20 cellular contexts compared by ENCODE assay signal in genomic region chr6:79609225-79609595, GRCh38. TPM values are rescaled to one million over a fixed set of nuclear protein-coding genes. Genes with fewer than 3 reads are reported as not detected.
A peak's percentile ranks its signal among the peaks of the same experiment; 100 is the strongest.
DNase-seq lines count a peak whose midpoint lies in the region; ATAC-seq, FAIRE-seq and TF ChIP-seq lines count a peak whose summit lies in the region.
"Had no signal": no experiment of that assay in that cellular context is flagged by ENCODE, and none has a peak within 500 bp of the region (broad histone marks: within the 10 kb centered on the region; RNA-seq: fewer than 3 reads in every experiment).

No MANE protein-coding gene starts in this region.

- peaks cover 4% of the 10 kb centered on the region for H3K9me3 Mint-ChIP-seq in progenitor cell of endocrine pancreas (ENCODE audit: low read depth)

- peak overlapping the region; percentile 3 for H3K4me3 Mint-ChIP-seq in progenitor cell of endocrine pancreas (ENCODE audit: low read depth)
- H3K4me3 Mint-ChIP-seq: B cell had no signal

- ATAC-seq in A549 = no peak
- ATAC-seq in Panc1 = no peak
- ATAC-seq in HG03521 (IDR thresholded peaks at IDR 0.05; ENCODE audit: unreplicated experiment) = no peak
- no peak for ATAC-seq in GM21447 (IDR thresholded peaks at IDR 0.05; ENCODE audit: unreplicated experiment)

- peak overlapping the region; percentile 91 for H3K27ac Mint-ChIP-seq in progenitor cell of endocrine pancreas
- H3K27ac Mint-ChIP-seq: B cell had no signal

- intact Hi-C loops in Panc1 (cut with micrococcal nuclease; ENCODE audit: unreplicated experiment) (no loop called here), esophagus squamous epithelium (cut with DNase I) (no loop called here)

- TF ChIP-seq EP300 in A549 (IDR thresholded peaks at IDR 0.05) = no peak

- peaks cover 4% of the 10 kb centered on the region for H3K36me3 Mint-ChIP-seq in progenitor cell of endocrine pancreas (ENCODE audit: insufficient read depth)

- H3K36me3 ChIP-seq in Panc1 (ENCODE audit: control insufficient read depth, insufficient read depth, low read length) (no peaks in the 10 kb centered on the region), esophagus squamous epithelium (no peaks in the 10 kb centered on the region)
- H3K36me3 ChIP-seq: MG63 had no signal

- H3K4me3 ChIP-seq in A549 (no peak overlapping the region), Panc1 (ENCODE audit: low read depth in 2 of 2, low read length in 2 of 2) (no peak overlapping the region), esophagus squamous epithelium (no peak overlapping the region)
- H3K4me3 ChIP-seq: MG63 had no signal

- H3K27me3 ChIP-seq in Panc1 (ENCODE audit: control insufficient read depth, insufficient read depth, low read length) (no peaks in the 10 kb centered on the region), esophagus squamous epithelium (no peaks in the 10 kb centered on the region)
- H3K27me3 ChIP-seq: MG63 had no signal

- DNase-seq in A549 (ENCODE audit: low read depth in 1 of 2, low spot score in 1 of 2) (no peak), Panc1 (ENCODE audit: low read depth, low spot score) (no peak), esophagus squamous epithelium (lab: John Stamatoyannopoulos, UW) (no peak), progenitor cell of endocrine pancreas (ENCODE audit: low spot score, unreplicated experiment) (no peak), NCI-H748 (lab: John Stamatoyannopoulos, UW; ENCODE audit: unreplicated experiment) (no peak)
- DNase-seq: DMS 273 treated with DMSO at 0.1 percent for 48 hours, H7, MG63, NCI-H1417, NCI-H1694 treated with DMSO at 0.1 percent for 48 hours, NCI-H2081 treated with DMSO at 0.1 percent for 48 hours, NCI-H2171 treated with DMSO at 0.1 percent for 48 hours, NCI-H524 treated with DMSO at 0.1 percent for 48 hours, RPMI8226, SHP77 had no signal

- no peaks in the 10 kb centered on the region for H3K27me3 Mint-ChIP-seq in progenitor cell of endocrine pancreas
- H3K27me3 Mint-ChIP-seq: B cell had no signal

- TF ChIP-seq RAD21 in A549 (conservative IDR thresholded peaks at IDR 0.05 in 1 of 2, IDR thresholded peaks at IDR 0.05 in 1 of 2) = no peak

- H3K4me1 ChIP-seq in A549 = peaks cover 21% of the 10 kb centered on the region
- H3K4me1 ChIP-seq in Panc1 (ENCODE audit: control insufficient read depth, insufficient read depth, low read length) = peaks cover 5% of the 10 kb centered on the region
- H3K4me1 ChIP-seq in esophagus squamous epithelium = peaks cover 0 to 54% (median 6%) of the 10 kb centered on the region in 3 donors

- POLR2A ChIA-PET in A549 (lab: Yijun Ruan, JAX) (no interaction called here), Panc1 (lab: Charles Lee) (no interaction called here)

- in situ Hi-C loops in Panc1 (cut with HindIII; ENCODE audit: low pct_unique_long_range_greater_than_20kb, low sequenced_read_pairs) = no loop called here

- TF ChIP-seq POLR2A in A549 (IDR thresholded peaks at IDR 0.05; ENCODE audit: low read length) (no peak), esophagus squamous epithelium (IDR thresholded peaks at IDR 0.05) (no peak)

- WGBS in A549 (ENCODE audit: missing lambda C conversion rate) = 38% methylated on average over 3 of the region's 3 CpGs
- 73 to 79% methylated on average over 3 of the region's 3 CpGs for WGBS in esophagus squamous epithelium, 2 donors

- TF ChIP-seq CTCF in A549 (IDR thresholded peaks at IDR 0.05) (no peak), Panc1 (IDR thresholded peaks at IDR 0.05) (no peak), esophagus squamous epithelium (IDR thresholded peaks at IDR 0.05) (no peak), progenitor cell of endocrine pancreas (IDR thresholded peaks at IDR 0.05; ENCODE audit: unreplicated experiment) (no peak)

- H3K27ac ChIP-seq in A549 (no peak overlapping the region; a peak in 1 of 6 replicates), Panc1 (ENCODE audit: low read length) (peak overlapping the region; percentile 51; the same call in 1 of the 2 replicates), esophagus squamous epithelium (peak overlapping the region in 3 of 4 donors; percentile 19 to 68 (median 65))

- H3K9me3 ChIP-seq in A549 (no peaks in the 10 kb centered on the region), Panc1 (ENCODE audit: control insufficient read depth, insufficient read depth, low read depth, low read length) (no peaks in the 10 kb centered on the region), esophagus squamous epithelium (no peaks in the 10 kb centered on the region)
- H3K9me3 ChIP-seq: MG63 had no signal

- H3K4me2 ChIP-seq in A549 = peak overlapping the region; percentile 63

- CTCF ChIA-PET in A549 (lab: Yijun Ruan, JAX) = no interaction called here
- CTCF ChIA-PET in Panc1 (lab: Charles Lee) = no interaction called here

- no peak for FAIRE-seq in A549 (lab: Jason Lieb, UNC)
- FAIRE-seq: GM12891, GM18507 had no signal

- H3K4me1 Mint-ChIP-seq in progenitor cell of endocrine pancreas (ENCODE audit: low read depth) = peaks cover 62% of the 10 kb centered on the region
- H3K4me1 Mint-ChIP-seq: B cell had no signal

- BruUV-seq in Panc1 (replicated peaks; lab: Mats Ljungman, UMichigan) = no TSS peak

TF ChIP-seq in A549, 52 proteins besides CTCF, POLR2A, EP300 and RAD21:
- TF ChIP-seq TP53 (CRISPR knock-in tag; IDR thresholded peaks at IDR 0.05) (no peak), FOXS1 (CRISPR knock-in tag; IDR thresholded peaks at IDR 0.05) (no peak), SREBF2 (IDR thresholded peaks at IDR 0.05) (no peak), KDM1A (IDR thresholded peaks at IDR 0.05; ENCODE audit: low read depth) (no peak), FOSB (CRISPR knock-in tag; IDR thresholded peaks at IDR 0.05) (no peak), MYC (IDR thresholded peaks at IDR 0.05; ENCODE audit: borderline replicate concordance, low read length) (no peak), POLR2AphosphoS2 (conservative IDR thresholded peaks at IDR 0.05; ENCODE audit: low read length) (no peak), SMC3 (IDR thresholded peaks at IDR 0.05) (no peak), MAZ (IDR thresholded peaks at IDR 0.05; ENCODE audit: borderline replicate concordance, low read depth, low read length) (no peak), JUN (IDR thresholded peaks at IDR 0.05) (no peak)

RNA-seq across cellular contexts. Expression of gene SH3BGRL2, which starts 21.9 kb away (rescaled TPM):
- polyA plus RNA-seq in A549 (2011; rRNA removed) (1.9 and 2.0 TPM in 2 replicates), A549 (2017; fragmentation: RNase III; extraction: RNeasy Plus Mini Kit Qiagen cat#74134 plus additional on column Dnase treatment) (0.42 to 0.48 TPM (median 0.46 TPM) in 3 replicates)
- 0.17 and 0.19 TPM in 2 replicates for polyA plus RNA-seq in A549 (2012; cell fraction: cytosol; rRNA removed)
- 0.08 and 0.10 TPM in 2 replicates for polyA plus RNA-seq in A549 (2012; cell fraction: nucleus; rRNA removed)
- 0.68 and 0.79 TPM in 2 replicates for polyA minus RNA-seq in A549 (2011; rRNA and poly(A)+ RNA removed)
- total RNA-seq in Panc1 (2021; ENCODE audit: unreplicated experiment) (8.5 TPM), esophagus squamous epithelium (100 to 1,000 TPM in 1 of 4 donors, 10 to 100 TPM in 3; 34.2 to 102 (median 56.6) TPM), progenitor cell of endocrine pancreas (47.4 and 49.1 TPM in 2 replicates)
- polyA plus RNA-seq in Panc1 (2012; ENCODE audit: insufficient read length) = 6.1 TPM
- total RNA-seq: B cell had no signal

Comparison
In these comparisons a context has a peak if more than half of its experiments do, and no peak if none do; other contexts are left out.
1. H3K27ac ChIP-seq: peak in Panc1 (single experiment) and esophagus squamous epithelium (3 of 4); none in A549 (0 of 2).